ENCODE assay signal across 8 cellular contexts in genomic region chr21:35046880-35047229, GRCh38.
DNase-seq lines count a peak whose midpoint lies in the region; ATAC-seq and TF ChIP-seq lines count a peak whose summit lies in the region.

No MANE protein-coding gene starts in this region.

- H3K4me3 ChIP-seq in RWPE2 (ENCODE audit: severe bottlenecking) (no peak overlapping the region), rectal smooth muscle tissue (ENCODE audit: low read length) (peak overlapping the region; percentile 56)

- no peaks in the 10 kb centered on the region for H3K9me3 ChIP-seq in RWPE2 (ENCODE audit: severe bottlenecking)

- no peak overlapping the region for H3K9ac ChIP-seq in rectal smooth muscle tissue (ENCODE audit: low read length)

- H3K36me3 ChIP-seq in RWPE2 (ENCODE audit: low read depth) (no peaks in the 10 kb centered on the region), rectal smooth muscle tissue (ENCODE audit: control insufficient read depth, insufficient read depth, low read length) (no peaks in the 10 kb centered on the region)

- peaks cover 34% of the 10 kb centered on the region for H3K4me1 ChIP-seq in RWPE2 (ENCODE audit: insufficient read depth, poor library complexity, severe bottlenecking)
- H3K4me1 ChIP-seq in rectal smooth muscle tissue (ENCODE audit: control insufficient read depth, insufficient read depth, low read length), result peaks cover 14% of the 10 kb centered on the region

- peak overlapping the region; percentile 93 for H3K27ac ChIP-seq in RWPE2 (ENCODE audit: poor library complexity, severe bottlenecking)
- H3K27ac ChIP-seq in epithelial cell of prostate, result peak overlapping the region; percentile 89
- H3K27ac ChIP-seq in rectal smooth muscle tissue (ENCODE audit: low read depth, low read length), result no peak overlapping the region

- H3K27me3 ChIP-seq in RWPE2 (ENCODE audit: insufficient read depth, poor library complexity, severe bottlenecking) (no peaks in the 10 kb centered on the region), rectal smooth muscle tissue (ENCODE audit: control insufficient read depth, insufficient read depth, low read length) (no peaks in the 10 kb centered on the region)

- TF ChIP-seq CTCF in RWPE2 (IDR thresholded peaks at IDR 0.05; ENCODE audit: poor library complexity, severe bottlenecking), result no peak

- DNase-seq in ELR (ENCODE audit: low read depth), result peak; percentile 76
- DNase-seq in RWPE2 (ENCODE audit: low spot score), result no peak
- DNase-seq in epithelial cell of prostate (ENCODE audit: low read depth, low spot score), result no peak
- DNase-seq in MV-4-11 (lab: John Stamatoyannopoulos, UW), result no peak

- ATAC-seq in RWPE2 (ENCODE audit: low read depth) (peak; percentile 52), GM21723 (IDR thresholded peaks at IDR 0.05; ENCODE audit: unreplicated experiment) (no peak), HG03139 (IDR thresholded peaks at IDR 0.05; ENCODE audit: unreplicated experiment) (no peak), HG02885 (IDR thresholded peaks at IDR 0.05; ENCODE audit: poor library complexity, unreplicated experiment) (no peak)
